In the genomic region with DNA sequence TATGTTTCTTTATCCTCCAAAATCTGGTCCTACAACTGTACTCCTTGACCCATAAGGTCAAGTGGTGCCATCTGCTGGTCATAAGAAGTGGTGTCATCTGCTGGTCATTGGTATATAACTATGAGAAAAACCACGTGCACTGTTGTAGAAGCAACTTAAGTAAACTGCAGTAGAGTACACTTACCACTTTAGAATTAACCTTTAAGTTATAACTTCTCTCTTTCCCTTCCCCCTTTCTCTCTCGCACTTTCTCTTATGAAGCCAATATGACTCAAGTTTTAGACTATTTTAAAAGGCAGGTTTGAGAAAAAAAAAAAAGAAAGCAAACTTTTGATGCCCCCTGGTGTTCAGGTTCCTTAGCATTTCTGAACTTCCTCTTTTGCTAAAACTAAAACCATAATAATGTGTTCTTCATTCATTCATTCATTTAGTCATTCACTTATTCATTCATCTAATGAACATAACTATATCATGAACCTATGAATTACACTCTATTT, we compare ENCODE assay signal across 8 cellular contexts. TPM values are rescaled to one million over a fixed set of nuclear protein-coding genes. Genes with fewer than 3 reads are reported as not detected.
DNase-seq lines count a peak whose midpoint lies in the region; ATAC-seq, FAIRE-seq and TF ChIP-seq lines count a peak whose summit lies in the region.

No MANE protein-coding gene starts in this region.

- H3K4me3 Mint-ChIP-seq in stimulated activated naive CD8-positive, alpha-beta T cell treated with anti-CD3 and anti-CD28 coated beads, Interleukin-15, Interleukin-2, amounts not matched to agents 100 ng/mL and 50 ng/mL, for 24 hours = peak overlapping the region; percentile 76

- no peaks in the 10 kb centered on the region for H3K79me2 ChIP-seq in HepG2 (ENCODE audit: insufficient read depth, low read length)

- H3K9ac ChIP-seq in HepG2 (ENCODE audit: insufficient read depth, low read depth, low read length) = no peak overlapping the region

- peak; percentile 81 for FAIRE-seq in HepG2 (lab: Jason Lieb, UNC)

- peak overlapping the region; percentile 57 for H3K4me3 ChIP-seq in coronary artery
- H3K4me3 ChIP-seq in HepG2 (replicated peaks in 1 of 3; ENCODE audit: insufficient read depth in 1 of 3, low read depth in 2 of 3, low read length in 3 of 3) = peak overlapping the region in 1 of 3 experiments; percentile 32; a peak in 1 of 6 replicates

- no peaks in the 10 kb centered on the region for H3K9me3 ChIP-seq in HepG2 (ENCODE audit: low read length)

- CTCF ChIA-PET in HepG2 (lab: Yijun Ruan, JAX; ENCODE audit: low intra/inter-chr PET ratio, low total read pairs) = interaction anchor here (0.8 to 2.9 kb wide), 7 partner anchors 80 to 594 kb away, joined by 3 to 35 read pairs (median 6); no protein-coding TSS in a partner anchor

- H3K27me3 ChIP-seq in HepG2 (ENCODE audit: control insufficient read depth in 1 of 2, insufficient read depth in 2 of 2, low read length in 2 of 2) = no peaks in the 10 kb centered on the region

- no peak for TF ChIP-seq EP300 in HepG2 (IDR thresholded peaks at IDR 0.05; ENCODE audit: low read depth in 2 of 2, low read length in 2 of 2)
- TF ChIP-seq EP300 in HepG2 (CRISPR knock-in tag; IDR thresholded peaks at IDR 0.05; ENCODE audit: borderline replicate concordance) = no peak

- ATAC-seq in GM18499 (IDR thresholded peaks at IDR 0.05; ENCODE audit: insufficient read depth, unreplicated experiment) = peak; percentile 99
- ATAC-seq in HG02885 (IDR thresholded peaks at IDR 0.05; ENCODE audit: poor library complexity, unreplicated experiment) = peak; percentile 100
- ATAC-seq in HepG2 = peak; percentile 99

- no peak for TF ChIP-seq POLR2A in HepG2 (IDR thresholded peaks at IDR 0.05; ENCODE audit: insufficient read depth in 1 of 2, low read depth in 2 of 2, low read length in 2 of 2)

- no peaks in the 10 kb centered on the region for H3K36me3 Mint-ChIP-seq in stimulated activated naive CD8-positive, alpha-beta T cell treated with anti-CD3 and anti-CD28 coated beads, Interleukin-15, Interleukin-2, amounts not matched to agents 100 ng/mL and 50 ng/mL, for 24 hours (ENCODE audit: low read depth)

- no peak overlapping the region for H3K27ac ChIP-seq in coronary artery
- H3K27ac ChIP-seq in HepG2 (ENCODE audit: extremely low read length, insufficient read depth, low read length) = no peak overlapping the region

- H3K27ac Mint-ChIP-seq in stimulated activated naive CD8-positive, alpha-beta T cell treated with anti-CD3 and anti-CD28 coated beads, Interleukin-15, Interleukin-2, amounts not matched to agents 100 ng/mL and 50 ng/mL, for 24 hours = peak overlapping the region; percentile 81

- no peaks in the 10 kb centered on the region for H3K4me1 ChIP-seq in HepG2 (ENCODE audit: insufficient read depth, low read length)

- H3K36me3 ChIP-seq in HepG2 (replicated peaks in 1 of 2; ENCODE audit: control insufficient read depth in 1 of 2, insufficient read depth in 2 of 2, low read length in 2 of 2) = no peaks in the 10 kb centered on the region

- TF ChIP-seq CTCF in coronary artery (IDR thresholded peaks at IDR 0.05) (peak; percentile 75), HepG2 (CRISPR knock-in tag; IDR thresholded peaks at IDR 0.05) (peak; percentile 79)

- H2AFZ ChIP-seq in HepG2 (ENCODE audit: low read length) = peak overlapping the region; percentile 64

- BruUV-seq in HepG2 (replicated peaks; lab: Mats Ljungman, UMichigan) = no TSS peak

- H4K20me1 ChIP-seq in HepG2 (ENCODE audit: insufficient read depth, low read length) = no peaks in the 10 kb centered on the region

- peak; percentile 61 for DNase-seq in AG08396 (ENCODE audit: low spot score)
- DNase-seq in NCI-H146 treated with DMSO at 0.1 percent for 48 hours (lab: John Stamatoyannopoulos, UW; ENCODE audit: unreplicated experiment) = peak; percentile 57
- peak in 4 of 5 experiments; percentile 18 to 81 (median 38) for DNase-seq in T-helper 2 cell
- no peak for DNase-seq in coronary artery (ENCODE audit: low spot score)
- peak; percentile 83 for DNase-seq in HepG2 (ENCODE audit: low spot score)

- peak overlapping the region; percentile 70 for H3K4me2 ChIP-seq in HepG2 (ENCODE audit: low read depth, low read length)

- H3K4me1 Mint-ChIP-seq in stimulated activated naive CD8-positive, alpha-beta T cell treated with anti-CD3 and anti-CD28 coated beads, Interleukin-15, Interleukin-2, amounts not matched to agents 100 ng/mL and 50 ng/mL, for 24 hours (ENCODE audit: low read depth) = no peaks in the 10 kb centered on the region

- peaks cover 20% of the 10 kb centered on the region for H3K27me3 Mint-ChIP-seq in stimulated activated naive CD8-positive, alpha-beta T cell treated with anti-CD3 and anti-CD28 coated beads, Interleukin-15, Interleukin-2, amounts not matched to agents 100 ng/mL and 50 ng/mL, for 24 hours

- in situ Hi-C loops in HepG2 (cut with HindIII; ENCODE audit: extremely low pct_ligation_motif_present, low pct_unique_long_range_greater_than_20kb) = loop anchor here (10.0 to 25.0 kb wide), 3 partner anchors 325 to 602 kb away; a partner anchor contains a TSS

- H3K9me3 Mint-ChIP-seq in stimulated activated naive CD8-positive, alpha-beta T cell treated with anti-CD3 and anti-CD28 coated beads, Interleukin-15, Interleukin-2, amounts not matched to agents 100 ng/mL and 50 ng/mL, for 24 hours = no peaks in the 10 kb centered on the region

- POLR2A ChIA-PET in HepG2 (lab: Yijun Ruan, JAX) = no interaction called here

- intact Hi-C loops in HepG2 (cut with micrococcal nuclease; ENCODE audit: unreplicated experiment) = loop anchor here (1.0 to 2.0 kb wide), 6 partner anchors 80 to 595 kb away; no protein-coding TSS in a partner anchor

- peak; percentile 37; the same call in 1 of the 2 replicates for TF ChIP-seq RAD21 in HepG2 (CRISPR knock-in tag; IDR thresholded peaks at IDR 0.05)

- 0% methylated on average over 2 of the region's 2 CpGs for WGBS in HepG2 (ENCODE audit: low lambda C conversion rate)

TF ChIP-seq in HepG2, 621 proteins besides CTCF, POLR2A, EP300 and RAD21 (continues in another document):
- TF ChIP-seq NR2F6 (IDR thresholded peaks at IDR 0.05) (peak; percentile 41), NR2F6 (CRISPR knock-in tag; IDR thresholded peaks at IDR 0.05) (peak; percentile 30; the same call in 1 of the 2 replicates), ZNF841 (CRISPR knock-in tag; IDR thresholded peaks at IDR 0.05; ENCODE audit: borderline replicate concordance) (no peak), ZMAT3 (CRISPR knock-in tag; conservative IDR thresholded peaks at IDR 0.05) (no peak)
- TF ChIP-seq, protein P1, sequence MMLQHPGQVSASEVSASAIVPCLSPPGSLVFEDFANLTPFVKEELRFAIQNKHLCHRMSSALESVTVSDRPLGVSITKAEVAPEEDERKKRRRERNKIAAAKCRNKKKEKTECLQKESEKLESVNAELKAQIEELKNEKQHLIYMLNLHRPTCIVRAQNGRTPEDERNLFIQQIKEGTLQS (CRISPR knock-in tag; IDR thresholded peaks at IDR 0.05) = no peak
- TF ChIP-seq, protein P2, sequence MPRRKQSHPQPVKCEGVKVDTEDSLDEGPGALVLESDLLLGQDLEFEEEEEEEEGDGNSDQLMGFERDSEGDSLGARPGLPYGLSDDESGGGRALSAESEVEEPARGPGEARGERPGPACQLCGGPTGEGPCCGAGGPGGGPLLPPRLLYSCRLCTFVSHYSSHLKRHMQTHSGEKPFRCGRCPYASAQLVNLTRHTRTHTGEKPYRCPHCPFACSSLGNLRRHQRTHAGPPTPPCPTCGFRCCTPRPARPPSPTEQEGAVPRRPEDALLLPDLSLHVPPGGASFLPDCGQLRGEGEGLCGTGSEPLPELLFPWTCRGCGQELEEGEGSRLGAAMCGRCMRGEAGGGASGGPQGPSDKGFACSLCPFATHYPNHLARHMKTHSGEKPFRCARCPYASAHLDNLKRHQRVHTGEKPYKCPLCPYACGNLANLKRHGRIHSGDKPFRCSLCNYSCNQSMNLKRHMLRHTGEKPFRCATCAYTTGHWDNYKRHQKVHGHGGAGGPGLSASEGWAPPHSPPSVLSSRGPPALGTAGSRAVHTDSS (CRISPR knock-in tag; conservative IDR thresholded peaks at IDR 0.05) = no peak
- TF ChIP-seq, protein P3, sequence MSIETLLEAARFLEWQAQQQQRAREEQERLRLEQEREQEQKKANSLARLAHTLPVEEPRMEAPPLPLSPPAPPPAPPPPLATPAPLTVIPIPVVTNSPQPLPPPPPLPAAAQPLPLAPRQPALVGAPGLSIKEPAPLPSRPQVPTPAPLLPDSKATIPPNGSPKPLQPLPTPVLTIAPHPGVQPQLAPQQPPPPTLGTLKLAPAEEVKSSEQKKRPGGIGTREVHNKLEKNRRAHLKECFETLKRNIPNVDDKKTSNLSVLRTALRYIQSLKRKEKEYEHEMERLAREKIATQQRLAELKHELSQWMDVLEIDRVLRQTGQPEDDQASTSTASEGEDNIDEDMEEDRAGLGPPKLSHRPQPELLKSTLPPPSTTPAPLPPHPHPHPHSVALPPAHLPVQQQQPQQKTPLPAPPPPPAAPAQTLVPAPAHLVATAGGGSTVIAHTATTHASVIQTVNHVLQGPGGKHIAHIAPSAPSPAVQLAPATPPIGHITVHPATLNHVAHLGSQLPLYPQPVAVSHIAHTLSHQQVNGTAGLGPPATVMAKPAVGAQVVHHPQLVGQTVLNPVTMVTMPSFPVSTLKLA (IDR thresholded peaks at IDR 0.05) = peak; percentile 20; the same call in 1 of the 2 replicates

RNA-seq across cellular contexts. Expression of a gene that starts 12.8 kb away (rescaled TPM):
- 51.2 and 74.1 TPM in 2 replicates for total RNA-seq in HepG2 (2016; rRNA removed; fragmentation: Illumina TruSeq; extraction: Trizol)
- total RNA-seq in HepG2 (2016; cell fraction: cytosol; rRNA removed; fragmentation: Illumina TruSeq; extraction: Trizol; ENCODE audit: low read depth) = 6.4 and 7.9 TPM in 2 replicates
- 58.2 and 73.0 TPM in 2 replicates for total RNA-seq in HepG2 (2016; cell fraction: insoluble cytoplasmic fraction; rRNA removed; fragmentation: Illumina TruSeq; extraction: Trizol)
- 16.3 and 18.0 TPM in 2 replicates for total RNA-seq in HepG2 (2016; cell fraction: membrane; rRNA removed; fragmentation: Illumina TruSeq; extraction: Trizol)
- total RNA-seq in HepG2 (2016; cell fraction: nucleus; rRNA removed; fragmentation: Illumina TruSeq; extraction: Trizol) = 49.4 and 55.6 TPM in 2 replicates
- 16.7 and 19.5 TPM in 2 replicates for polyA plus RNA-seq in HepG2 (2011; rRNA removed)
- 10.4 and 16.4 TPM in 2 replicates for polyA plus RNA-seq in HepG2 (2011; cell fraction: cytosol; rRNA removed)
- 12.0 and 15.3 TPM in 2 replicates for polyA plus RNA-seq in HepG2 (2011; cell fraction: nucleus; rRNA removed)
- polyA plus RNA-seq in HepG2 (2012) = 24.8 and 27.2 TPM in 2 replicates
- 3.2 and 3.8 TPM in 2 replicates for polyA plus RNA-seq in HepG2 (2016; cell fraction: cytosol; fragmentation: Illumina TruSeq; extraction: Trizol; ENCODE audit: low read depth)
- 63.2 and 64.8 TPM in 2 replicates for polyA plus RNA-seq in HepG2 (2016; cell fraction: insoluble cytoplasmic fraction; fragmentation: Illumina TruSeq; extraction: Trizol; ENCODE audit: low read depth)
- 10.0 and 10.2 TPM in 2 replicates for polyA plus RNA-seq in HepG2 (2016; cell fraction: membrane; fragmentation: Illumina TruSeq; extraction: Trizol; ENCODE audit: low read depth)
- polyA plus RNA-seq in HepG2 (2016; cell fraction: nucleus; fragmentation: Illumina TruSeq; extraction: Trizol; ENCODE audit: insufficient read depth, low read depth) = 34.8 and 37.8 TPM in 2 replicates
- 30.0 and 49.9 TPM in 2 replicates for polyA minus RNA-seq in HepG2 (2011; rRNA and poly(A)+ RNA removed; ENCODE audit: low replicate concordance)
- polyA minus RNA-seq in HepG2 (2011; cell fraction: cytosol; rRNA and poly(A)+ RNA removed) = 20.3 and 36.7 TPM in 2 replicates
- 65.0 and 65.8 TPM in 2 replicates for polyA minus RNA-seq in HepG2 (2011; cell fraction: nucleus; rRNA and poly(A)+ RNA removed)
